Comparison of ENCODE assay signal across 30 cellular contexts in the genomic region with DNA sequence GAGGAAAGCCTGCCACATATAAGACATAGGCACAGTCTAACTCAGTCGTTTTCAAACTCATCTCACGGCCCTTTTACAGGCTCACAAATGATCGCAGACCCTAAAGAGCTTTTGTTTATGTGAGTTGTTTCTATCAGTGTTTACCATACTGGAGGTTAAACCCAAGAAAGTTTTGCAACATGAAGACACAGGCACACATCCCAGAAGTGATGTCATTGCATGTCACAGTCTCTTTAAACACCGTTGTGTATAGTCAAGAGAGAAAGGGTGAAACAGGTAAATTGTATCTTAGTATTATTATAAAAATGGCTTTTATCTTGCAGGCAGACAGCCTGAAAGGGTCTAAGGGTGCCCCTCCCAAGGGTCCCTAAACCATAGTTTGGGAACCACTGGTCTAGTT.
DNase-seq lines count a peak whose midpoint lies in the region; ATAC-seq and TF ChIP-seq lines count a peak whose summit lies in the region.
"Had no signal": no experiment of that assay in that cellular context is flagged by ENCODE, and none has a peak within 500 bp of the region (broad histone marks: within the 10 kb centered on the region; RNA-seq: fewer than 3 reads in every experiment).

No MANE protein-coding gene starts in this region.

- no peak for ATAC-seq in gastrocnemius medialis
- ATAC-seq in HG02763 (IDR thresholded peaks at IDR 0.05; ENCODE audit: unreplicated experiment), result no peak
- ATAC-seq: GM23338, heart right ventricle, pancreas had no signal

- H3K27ac ChIP-seq in gastrocnemius medialis, result peak overlapping the region in 3 of 4 donors; percentile 13 to 29 (median 24)
- H3K27ac ChIP-seq: coronary artery, heart right ventricle, pancreas, RWPE1, SJSA1, uterus, WERI-Rb-1 had no signal

- H3K4me1 Mint-ChIP-seq in activated T-cell treated with anti-CD3 and anti-CD28 coated beads, Interleukin-2, amount 50 U/mL, for 24 hours (ENCODE audit: low read depth), result peaks cover 90% of the 10 kb centered on the region
- H3K4me1 Mint-ChIP-seq in activated T-helper 1 cell treated with anti-CD3 and anti-CD28 coated beads, Interleukin-12 subunit alpha, Interleukin-12 subunit beta, Interleukin-2, Interleukin-4 antibody, amounts not matched to agents 30 ng/mL and 10 ng/mL and 1 ng/mL, durations not matched to agents 14 hours and 24 hours and 36 hours (ENCODE audit: low read depth), result peaks cover 54% of the 10 kb centered on the region

- intact Hi-C loops in activated T-helper 1 cell treated with anti-CD3 and anti-CD28 coated beads, Interleukin-12 subunit alpha, Interleukin-12 subunit beta, Interleukin-2, Interleukin-4 antibody, amounts not matched to agents 30 ng/mL and 10 ng/mL and 1 ng/mL, durations not matched to agents 14 hours and 24 hours and 36 hours (cut with micrococcal nuclease), result no loop called here
- intact Hi-C loops in gastrocnemius medialis (cut with DNase I; ENCODE audit: low total_unique reads), result no loop called here

- no peak overlapping the region for H3K4me3 Mint-ChIP-seq in activated T-cell treated with anti-CD3 and anti-CD28 coated beads, Interleukin-2, amount 50 U/mL, for 24 hours
- H3K4me3 Mint-ChIP-seq in activated T-helper 1 cell treated with anti-CD3 and anti-CD28 coated beads, Interleukin-12 subunit alpha, Interleukin-12 subunit beta, Interleukin-2, Interleukin-4 antibody, amounts not matched to agents 30 ng/mL and 10 ng/mL and 1 ng/mL, durations not matched to agents 14 hours and 24 hours and 36 hours, result no peak overlapping the region
- H3K4me3 Mint-ChIP-seq: GM23338, neural crest cell had no signal

- no peaks in the 10 kb centered on the region for H3K27me3 Mint-ChIP-seq in activated T-cell treated with anti-CD3 and anti-CD28 coated beads, Interleukin-2, amount 50 U/mL, for 24 hours
- H3K27me3 Mint-ChIP-seq in activated T-helper 1 cell treated with anti-CD3 and anti-CD28 coated beads, Interleukin-12 subunit alpha, Interleukin-12 subunit beta, Interleukin-2, Interleukin-4 antibody, amounts not matched to agents 30 ng/mL and 10 ng/mL and 1 ng/mL, durations not matched to agents 14 hours and 24 hours and 36 hours (ENCODE audit: insufficient read depth), result no peaks in the 10 kb centered on the region
- H3K27me3 Mint-ChIP-seq: IgD-negative memory B cell had no signal

- H3K36me3 ChIP-seq in gastrocnemius medialis, result no peaks in the 10 kb centered on the region
- H3K36me3 ChIP-seq: heart right ventricle, pancreas, SJSA1, uterus had no signal

- TF ChIP-seq CTCF in fibroblast of villous mesenchyme (IDR thresholded peaks at IDR 0.05; ENCODE audit: insufficient read depth, low read depth, low read length) (no peak), gastrocnemius medialis (IDR thresholded peaks at IDR 0.05 in 4 of 5, conservative IDR thresholded peaks at IDR 0.05 in 1 of 5) (no peak), GM10266 (IDR thresholded peaks at IDR 0.05; ENCODE audit: control insufficient read depth, insufficient read depth, low read depth, missing control alignments) (no peak)

- peak overlapping the region; percentile 79 for H3K27ac Mint-ChIP-seq in activated T-cell treated with anti-CD3 and anti-CD28 coated beads, Interleukin-2, amount 50 U/mL, for 24 hours
- H3K27ac Mint-ChIP-seq in activated T-helper 1 cell treated with anti-CD3 and anti-CD28 coated beads, Interleukin-12 subunit alpha, Interleukin-12 subunit beta, Interleukin-2, Interleukin-4 antibody, amounts not matched to agents 30 ng/mL and 10 ng/mL and 1 ng/mL, durations not matched to agents 14 hours and 24 hours and 36 hours, result peak overlapping the region; percentile 13
- H3K27ac Mint-ChIP-seq: GM23338 had no signal

- peaks cover 86% of the 10 kb centered on the region for H3K36me3 Mint-ChIP-seq in activated T-cell treated with anti-CD3 and anti-CD28 coated beads, Interleukin-2, amount 50 U/mL, for 24 hours (ENCODE audit: low read depth)
- peaks cover 52% of the 10 kb centered on the region for H3K36me3 Mint-ChIP-seq in activated T-helper 1 cell treated with anti-CD3 and anti-CD28 coated beads, Interleukin-12 subunit alpha, Interleukin-12 subunit beta, Interleukin-2, Interleukin-4 antibody, amounts not matched to agents 30 ng/mL and 10 ng/mL and 1 ng/mL, durations not matched to agents 14 hours and 24 hours and 36 hours (ENCODE audit: low read depth)

- peaks cover 22% of the 10 kb centered on the region for H3K9me3 Mint-ChIP-seq in activated T-cell treated with anti-CD3 and anti-CD28 coated beads, Interleukin-2, amount 50 U/mL, for 24 hours
- H3K9me3 Mint-ChIP-seq in activated T-helper 1 cell treated with anti-CD3 and anti-CD28 coated beads, Interleukin-12 subunit alpha, Interleukin-12 subunit beta, Interleukin-2, Interleukin-4 antibody, amounts not matched to agents 30 ng/mL and 10 ng/mL and 1 ng/mL, durations not matched to agents 14 hours and 24 hours and 36 hours, result peaks cover 17% of the 10 kb centered on the region

- in situ Hi-C loops in gastrocnemius medialis (cut with MboI; ENCODE audit: low sequenced_read_pairs in 4 of 4), result no loop called here

- no peak for DNase-seq in activated T-cell treated with anti-CD3 and anti-CD28 coated beads, Interleukin-2, amount 50 U/mL, for 24 hours
- no peak for DNase-seq in activated T-cell treated with anti-CD3 and anti-CD28 coated beads, Interleukin-2, amount 50 U/mL, for 1 hour
- DNase-seq in activated T-helper 1 cell treated with anti-CD3 and anti-CD28 coated beads, Interleukin-12 subunit alpha, Interleukin-12 subunit beta, Interleukin-2, Interleukin-4 antibody, amounts not matched to agents 30 ng/mL and 10 ng/mL and 1 ng/mL, durations not matched to agents 14 hours and 24 hours and 36 hours (ENCODE audit: low spot score), result no peak
- peak; percentile 56 for DNase-seq in fibroblast of villous mesenchyme (ENCODE audit: low read depth)
- DNase-seq in gastrocnemius medialis, result no peak
- no peak for DNase-seq in NCI-H1930 (lab: John Stamatoyannopoulos, UW)
- DNase-seq in GM10266 (ENCODE audit: extremely low spot score), result no peak
- DNase-seq: activated CD4-positive, alpha-beta T cell treated with anti-CD3 and anti-CD28 coated beads, Interleukin-2, amount 50 U/mL, for 4 hours; activated CD8-positive, alpha-beta memory T cell treated with anti-CD3 and anti-CD28 coated beads, Interleukin-2, amount 50 U/mL, for 4 hours; activated effector memory CD4-positive, alpha-beta T cell treated with anti-CD3 and anti-CD28 coated beads, Interleukin-2, amount 50 U/mL, for 16 hours; caudate nucleus; DND-41; effector memory CD4-positive, alpha-beta T cell; foreskin melanocyte; heart right ventricle; MV-4-11; NCI-H1436 treated with DMSO at 0.1 percent for 48 hours; pancreas; retina; small intestine; stimulated activated naive CD4-positive, alpha-beta T cell; uterus; WERI-Rb-1 had no signal

- H3K27me3 ChIP-seq in gastrocnemius medialis, result no peaks in the 10 kb centered on the region
- H3K27me3 ChIP-seq: heart right ventricle, pancreas, SJSA1, uterus had no signal

- no peak overlapping the region for H3K4me3 ChIP-seq in fibroblast of villous mesenchyme (ENCODE audit: low read depth, low read length)
- no peak overlapping the region for H3K4me3 ChIP-seq in gastrocnemius medialis
- H3K4me3 ChIP-seq: coronary artery, GM23338, heart right ventricle, pancreas, SJSA1, uterus had no signal

- no peaks in the 10 kb centered on the region for H3K9me3 ChIP-seq in gastrocnemius medialis
- H3K9me3 ChIP-seq: heart right ventricle, pancreas, SJSA1, uterus had no signal

- TF ChIP-seq POLR2A in gastrocnemius medialis (IDR thresholded peaks at IDR 0.05), result no peak

- peaks cover 57 to 65% of the 10 kb centered on the region in 2 donors for H3K4me1 ChIP-seq in gastrocnemius medialis
- H3K4me1 ChIP-seq: pancreas had no signal
